ENCODE assay signal across 20 cellular contexts in genomic region chr10:133568287-133568614, GRCh38.
"Had no signal": no experiment of that assay in that cellular context is flagged by ENCODE, and none has a peak within 500 bp of the region (broad histone marks: within the 10 kb centered on the region; RNA-seq: fewer than 3 reads in every experiment).

No MANE protein-coding gene starts in this region.

- DNase-seq: natural killer cell; occipital lobe; ovary; psoas muscle; right lobe of liver; sigmoid colon; small intestine; stimulated activated CD4-positive, alpha-beta T cell treated with anti-CD3 and anti-CD28 coated beads, Interleukin-15, amount 100 ng/mL, for 24 hours; stimulated activated CD4-positive, alpha-beta T cell treated with anti-CD3 and anti-CD28 coated beads, Interleukin-2, amount 100 ng/mL, for 24 hours; stimulated activated CD4-positive, alpha-beta T cell treated with anti-CD3 and anti-CD28 coated beads, Interleukin-2, amount 100 ng/mL, for 48 hours; stimulated activated CD4-positive, alpha-beta T cell treated with anti-CD3 and anti-CD28 coated beads, Interleukin-4, amount 100 ng/mL, for 24 hours; stimulated activated naive CD4-positive, alpha-beta T cell; stimulated activated naive CD8-positive, alpha-beta T cell treated with anti-CD3 and anti-CD28 coated beads, Interleukin-15, amount 100 ng/mL, for 72 hours; stimulated activated naive CD8-positive, alpha-beta T cell treated with anti-CD3 and anti-CD28 coated beads, Interleukin-15, Interleukin-2, amounts not matched to agents 100 U/mL and 50 U/mL, for 24 hours; substantia nigra; testis; tibial artery; transverse colon; upper lobe of right lung; uterus had no signal
